ENCODE assay signal across 8 cellular contexts in the genomic region with DNA sequence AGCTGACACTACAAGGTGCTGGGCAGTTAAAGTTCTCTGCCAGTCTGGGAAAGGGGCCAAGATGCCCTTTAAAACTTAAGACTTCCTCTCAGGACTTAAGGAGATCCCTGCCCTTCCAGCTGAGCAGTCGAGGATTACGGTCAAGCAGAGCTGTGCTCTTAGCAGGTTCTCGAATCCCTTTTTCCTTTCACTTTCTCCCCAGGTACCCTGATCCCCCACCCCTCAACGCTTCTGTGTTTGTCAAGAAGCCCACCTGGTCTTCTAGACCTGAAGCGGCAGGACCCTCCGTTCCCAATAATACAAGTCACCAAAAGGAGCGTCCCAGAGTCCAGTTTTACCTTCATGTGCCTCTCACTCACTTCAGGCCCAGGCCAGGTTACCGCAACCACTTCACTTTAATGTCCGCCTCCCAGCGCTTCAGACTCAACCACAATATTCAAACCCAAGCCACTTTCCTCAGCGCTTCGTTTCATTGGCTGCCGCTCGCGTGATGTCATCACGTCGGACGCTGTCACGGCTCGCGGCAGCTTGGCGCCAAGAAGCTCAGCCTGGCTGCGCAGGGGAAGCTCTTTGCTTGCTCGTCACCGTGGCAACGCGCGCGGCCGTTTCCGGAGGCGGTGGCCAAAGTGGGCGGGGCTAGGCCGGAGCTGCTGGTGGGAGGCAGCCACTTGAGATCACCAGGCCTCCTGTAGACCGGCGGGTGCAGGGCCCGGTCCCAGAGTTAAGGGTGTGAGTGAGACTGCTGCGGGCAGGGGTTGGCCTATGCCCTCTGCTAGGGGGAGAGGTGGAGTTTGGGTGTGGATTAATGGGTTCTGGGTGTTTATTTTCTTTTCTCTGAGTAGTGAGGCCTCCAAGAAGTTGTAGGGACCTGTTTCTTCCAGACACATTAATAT. TPM values are rescaled to one million over a fixed set of nuclear protein-coding genes. Genes with fewer than 3 reads are reported as not detected.
DNase-seq lines count a peak whose midpoint lies in the region; ATAC-seq, FAIRE-seq and TF ChIP-seq lines count a peak whose summit lies in the region.

KIF18A (minus strand) TSS at position 431 of the 893 bp plus-strand sequence. CDS start 10,209 bp downstream, outside the sequence.
A gene with protein sequence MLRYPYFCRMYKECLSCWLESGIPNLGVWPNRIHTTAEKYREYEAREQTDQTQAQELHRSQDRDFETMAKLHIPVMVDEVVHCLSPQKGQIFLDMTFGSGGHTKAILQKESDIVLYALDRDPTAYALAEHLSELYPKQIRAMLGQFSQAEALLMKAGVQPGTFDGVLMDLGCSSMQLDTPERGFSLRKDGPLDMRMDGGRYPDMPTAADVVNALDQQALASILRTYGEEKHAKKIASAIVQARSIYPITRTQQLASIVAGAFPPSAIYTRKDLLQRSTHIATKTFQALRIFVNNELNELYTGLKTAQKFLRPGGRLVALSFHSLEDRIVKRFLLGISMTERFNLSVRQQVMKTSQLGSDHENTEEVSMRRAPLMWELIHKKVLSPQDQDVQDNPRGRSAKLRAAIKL (plus strand): TSS at position 663 of the 893 bp plus-strand sequence. CDS start 4,947 bp downstream, outside the sequence.

- peaks cover 52 to 70% (median 61%) of the 10 kb centered on the region in 3 donors for H3K4me1 Mint-ChIP-seq in T-cell

- H3K9me3 ChIP-seq in adrenal gland (replicated peaks in 1 of 3) (no peaks in the 10 kb centered on the region), heart left ventricle (no peaks in the 10 kb centered on the region), upper lobe of right lung (no peaks in the 10 kb centered on the region)

- H3K4me3 ChIP-seq in adrenal gland (peak within 1 kb of the TSS in 3 of 4 donors; percentile 37 to 70 (median 38)), heart left ventricle (peak within 1 kb of the TSS; percentile 35 to 87 (median 60)), upper lobe of right lung (peak within 1 kb of the TSS; percentile 64)

- DNase-seq in GM12891 (ENCODE audit: insufficient read length, low spot score) (peak; percentile 51), NCI-H1436 treated with DMSO at 0.1 percent for 48 hours (lab: John Stamatoyannopoulos, UW) (peak; percentile 91), T-cell (peak; percentile 89 to 98 (median 94)), adrenal gland (peak; percentile 99 to 100 (median 100)), heart left ventricle (peak; percentile 99 to 100 (median 100)), posterior cingulate gyrus (peak; percentile 99 to 100 (median 100)), upper lobe of right lung (peak; percentile 100)

- no peaks in the 10 kb centered on the region for H3K36me3 ChIP-seq in adrenal gland (replicated peaks in 1 of 2)
- peaks cover 0 to 2% (median 0%) of the 10 kb centered on the region in 9 donors for H3K36me3 ChIP-seq in heart left ventricle
- no peaks in the 10 kb centered on the region for H3K36me3 ChIP-seq in upper lobe of right lung

- H3K9me3 Mint-ChIP-seq in T-cell = no peaks in the 10 kb centered on the region

- H3K27me3 Mint-ChIP-seq in T-cell = no peaks in the 10 kb centered on the region

- WGBS in adrenal gland, 4 donors = 0% methylated on average over 22 to 38 of the region's 38 CpGs
- 0 to 1% (median 0%) methylated on average over 25 to 38 of the region's 38 CpGs for WGBS in heart left ventricle, 4 donors

- TF ChIP-seq CTCF in adrenal gland (IDR thresholded peaks at IDR 0.05) (no peak), heart left ventricle (IDR thresholded peaks at IDR 0.05) (no peak), upper lobe of right lung (IDR thresholded peaks at IDR 0.05) (no peak)

- CTCF ChIA-PET in T-cell (lab: Charles Lee) = interaction anchor here in 1 of 2 donors (0.7 to 1.5 kb wide), 4 partner anchors 17 to 609 kb away, joined by 3 to 5 read pairs (median 4); no protein-coding TSS in a partner anchor

- peak; percentile 96 for ATAC-seq in HG02840 (IDR thresholded peaks at IDR 0.05; ENCODE audit: low FRiP score, unreplicated experiment)
- ATAC-seq in T-cell (replicated peaks in 1 of 4) = peak; percentile 91 to 96 (median 94)
- peak; percentile 100 for ATAC-seq in heart left ventricle
- ATAC-seq in upper lobe of right lung = peak; percentile 99

- H3K27ac Mint-ChIP-seq in T-cell = peak within 1 kb of the TSS; percentile 91 to 97

- H3K4me1 ChIP-seq in adrenal gland (replicated peaks in 1 of 2) = peaks cover 9 to 31% of the 10 kb centered on the region in 2 donors
- peaks cover 0 to 44% (median 34%) of the 10 kb centered on the region in 12 donors for H3K4me1 ChIP-seq in heart left ventricle
- H3K4me1 ChIP-seq in upper lobe of right lung = peaks cover 21% of the 10 kb centered on the region

- peak within 1 kb of the TSS; percentile 89 to 94 (median 93) for H3K4me3 Mint-ChIP-seq in T-cell

- TF ChIP-seq POLR2A in GM12891 (IDR thresholded peaks at IDR 0.05; ENCODE audit: low read depth, low read length) (peak; percentile 82), adrenal gland (IDR thresholded peaks at IDR 0.05) (peak; percentile 28 to 85), heart left ventricle (IDR thresholded peaks at IDR 0.05) (peak in 1 of 2 donors; percentile 55)

- POLR2A ChIA-PET in T-cell (lab: Charles Lee) = interaction anchor here (0.6 to 1.9 kb wide), 8 partner anchors 10 to 86 kb away, joined by 3 to 10 read pairs (median 3); no protein-coding TSS in a partner anchor

- peak; percentile 97 for FAIRE-seq in GM12891 (lab: Jason Lieb, UNC)

- H3K27me3 ChIP-seq in adrenal gland (no peaks in the 10 kb centered on the region), heart left ventricle (no peaks in the 10 kb centered on the region), upper lobe of right lung (no peaks in the 10 kb centered on the region)

- H3K27ac ChIP-seq in adrenal gland (peak within 1 kb of the TSS; percentile 24 to 77 (median 67)), heart left ventricle (peak within 1 kb of the TSS in 11 of 12 donors; percentile 26 to 86 (median 76)), upper lobe of right lung (peak within 1 kb of the TSS; percentile 91)

- no peaks in the 10 kb centered on the region for H3K36me3 Mint-ChIP-seq in T-cell

- intact Hi-C loops in adrenal gland (cut with DNase I) (no loop called here), heart left ventricle (cut with DNase I) (loop anchor here in 3 of 10 donors (10.0 kb wide), 3 partner anchors 413 to 603 kb away; partner anchors contain the start of gene LIN7C (in 1 of the 3)), posterior cingulate gyrus (cut with DNase I) (loop anchor here (10.0 kb wide), 1 partner anchor 413 kb away; no protein-coding TSS in a partner anchor), upper lobe of right lung (cut with DNase I) (no loop called here)

TF ChIP-seq in GM12891, 5 proteins besides CTCF, POLR2A, EP300 and RAD21:
- TF ChIP-seq POU2F2 (IDR thresholded peaks at IDR 0.05; ENCODE audit: low read depth, low read length) (peak; percentile 88), SPI1 (IDR thresholded peaks at IDR 0.05; ENCODE audit: low read depth, low read length) (no peak), PAX5 (IDR thresholded peaks at IDR 0.05; ENCODE audit: insufficient read depth, low read length, severe bottlenecking) (peak; percentile 78), POLR2AphosphoS5 (IDR thresholded peaks at IDR 0.05; ENCODE audit: low read depth, low read length) (peak; percentile 73), TAF1 (IDR thresholded peaks at IDR 0.05; ENCODE audit: low read depth, low read length) (peak; percentile 66; the same call in 1 of the 2 replicates)
TF ChIP-seq in GM12891: peak in this region for 4.

RNA-seq across cellular contexts. Expression of gene KIF18A, which starts in this region (rescaled TPM):
- polyA plus RNA-seq in GM12891 (2012; ENCODE audit: low read depth, missing spikeins) = 4.7 TPM
- total RNA-seq in T-cell = 1 to 10 TPM in 3 of 5 donors, under 1 TPM in 2; 0.76 to 3.7 (median 1.3) TPM
- 1 to 10 TPM in 1 of 8 donors, under 1 TPM in 6, not detected in 1; 0.13 to 1.0 (median 0.61) TPM for total RNA-seq in adrenal gland
- under 1 TPM in 2 of 3 donors, not detected in 1; 0.13 to 0.53 TPM for polyA plus RNA-seq in adrenal gland
- 1 to 10 TPM in 1 of 9 donors, under 1 TPM in 5, not detected in 3; 0.10 to 1.7 (median 0.27) TPM for total RNA-seq in heart left ventricle
- under 1 TPM in 1 of 2 donors, not detected in 1; 0.28 TPM for polyA plus RNA-seq in heart left ventricle
- 1.6 TPM for total RNA-seq in upper lobe of right lung

RNA-seq across cellular contexts. Expression of the second gene that starts in this region (rescaled TPM):
- 6.5 TPM for polyA plus RNA-seq in GM12891 (2012; ENCODE audit: low read depth, missing spikeins)
- total RNA-seq in T-cell (10 to 100 TPM in 3 of 5 donors, 1 to 10 TPM in 2; 7.6 to 12.1 (median 10.6) TPM), adrenal gland (10 to 100 TPM in 7 of 8 donors, 1 to 10 TPM in 1; 9.9 to 45.5 (median 19.0) TPM), heart left ventricle (10 to 100 TPM in 5 of 9 donors, 1 to 10 TPM in 4; 6.2 to 14.4 (median 10.2) TPM), upper lobe of right lung (13.5 TPM)
- polyA plus RNA-seq in adrenal gland (10 to 100 TPM in 1 of 3 donors, 1 to 10 TPM in 2; 7.4 to 12.9 (median 7.8) TPM), heart left ventricle (1 to 10 TPM; 5.2 to 7.1 TPM)

Comparison
In these comparisons a context has a peak if more than half of its experiments do, and no peak if none do; other contexts are left out.
1. Peak in every context shown above with its lines: DNase-seq, ATAC-seq, H3K4me3 ChIP-seq and H3K27ac ChIP-seq.